Comparison of ENCODE assay signal across 8 cellular contexts in the genomic region with DNA sequence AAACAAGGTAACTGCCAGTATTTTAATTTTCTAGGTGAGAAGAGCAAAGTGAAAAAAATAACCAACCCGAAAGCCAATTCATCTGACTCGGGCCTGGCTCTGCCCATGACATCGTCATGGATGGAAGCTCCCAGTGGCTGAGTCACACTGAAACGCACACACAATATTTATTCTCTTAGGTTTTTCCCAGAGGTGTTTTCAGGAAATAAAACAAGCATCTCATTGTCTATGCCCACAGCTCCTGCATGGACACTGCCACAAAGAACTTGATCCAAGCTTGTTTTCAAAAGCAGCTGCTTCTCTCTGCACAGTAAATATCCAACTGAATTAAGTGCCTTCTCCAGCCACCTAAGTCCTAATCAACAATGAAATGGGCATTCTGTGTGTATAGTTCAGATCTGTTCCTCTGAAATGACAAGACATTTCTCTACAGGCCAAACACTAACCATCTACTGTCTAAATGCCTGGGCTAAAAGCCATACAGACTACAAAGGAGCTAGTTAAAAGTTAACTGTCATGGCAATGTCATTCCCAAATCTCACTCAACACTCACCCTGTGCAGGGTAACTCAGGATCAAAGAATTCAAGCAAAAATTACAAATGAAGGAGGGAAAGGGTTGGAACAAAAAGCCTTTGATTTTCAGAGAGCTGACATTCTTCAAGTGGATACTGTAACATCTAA.
DNase-seq lines count a peak whose midpoint lies in the region; ATAC-seq and TF ChIP-seq lines count a peak whose summit lies in the region.

No MANE protein-coding gene starts in this region.

- no peak for ATAC-seq in effector memory CD8-positive, alpha-beta T cell (replicated peaks)

- WGBS in mesodermal cell (ENCODE audit: insufficient coverage in 2 of 2), 2 experiments: 82 to 91% methylated on average over 4 of the region's 4 CpGs

- intact Hi-C loops in breast epithelium (cut with DNase I; ENCODE audit: low total_unique reads) (loop anchor here (5.0 to 10.0 kb wide), 2 partner anchors 60 to 1072 kb away; no protein-coding TSS in a partner anchor), colonic mucosa (cut with DNase I) (no loop called here)

- H3K4me3 Mint-ChIP-seq in effector memory CD8-positive, alpha-beta T cell: no peak overlapping the region

- H3K27me3 Mint-ChIP-seq in effector memory CD8-positive, alpha-beta T cell: peaks cover 6 to 18% of the 10 kb centered on the region in 2 donors

- no peaks in the 10 kb centered on the region for H3K9me3 Mint-ChIP-seq in effector memory CD8-positive, alpha-beta T cell

- no peak for TF ChIP-seq POLR2A in breast epithelium (IDR thresholded peaks at IDR 0.05)

- no peaks in the 10 kb centered on the region for H3K36me3 Mint-ChIP-seq in effector memory CD8-positive, alpha-beta T cell (ENCODE audit: insufficient read depth)

- H3K27ac ChIP-seq in breast epithelium (peak overlapping the region; percentile 62 to 76), mesodermal cell (ENCODE audit: low read depth, low read length, severe bottlenecking) (peak overlapping the region; percentile 36), colonic mucosa (no peak overlapping the region), coronary artery (peak overlapping the region in 1 of 2 donors; percentile 62)

- H3K27ac Mint-ChIP-seq in effector memory CD8-positive, alpha-beta T cell: no peak overlapping the region

- H3K9me3 ChIP-seq in breast epithelium: no peaks in the 10 kb centered on the region
- H3K9me3 ChIP-seq in mesodermal cell (ENCODE audit: control insufficient read depth, low read length): no peaks in the 10 kb centered on the region
- no peaks in the 10 kb centered on the region for H3K9me3 ChIP-seq in colonic mucosa

- H3K36me3 ChIP-seq in breast epithelium (no peaks in the 10 kb centered on the region), mesodermal cell (ENCODE audit: control insufficient read depth, insufficient read depth, low read length) (no peaks in the 10 kb centered on the region), colonic mucosa (no peaks in the 10 kb centered on the region)

- DNase-seq in DMS53 treated with DMSO at 0.1 percent for 48 hours (lab: John Stamatoyannopoulos, UW; ENCODE audit: unreplicated experiment) (peak; percentile 97), HT1080 (ENCODE audit: low read depth) (peak; percentile 90), breast epithelium (ENCODE audit: low spot score in 2 of 2) (peak in 1 of 2 donors; percentile 58), activated T-cell treated with anti-CD3 and anti-CD28 coated beads for 4 hours (no peak), colonic mucosa (no peak), coronary artery (ENCODE audit: low spot score) (no peak)
- DNase-seq in effector memory CD8-positive, alpha-beta T cell: no peak

- peaks cover 0 to 21% of the 10 kb centered on the region in 2 donors for H3K4me1 ChIP-seq in breast epithelium
- H3K4me1 ChIP-seq in mesodermal cell (ENCODE audit: control insufficient read depth, insufficient read depth, low read length, poor library complexity, severe bottlenecking): peaks cover 9% of the 10 kb centered on the region
- H3K4me1 ChIP-seq in colonic mucosa: no peaks in the 10 kb centered on the region

- H3K4me3 ChIP-seq in breast epithelium: no peak overlapping the region
- H3K4me3 ChIP-seq in mesodermal cell (ENCODE audit: extremely low read depth, insufficient read depth, low read length, poor library complexity, severe bottlenecking): no peak overlapping the region
- no peak overlapping the region for H3K4me3 ChIP-seq in colonic mucosa
- H3K4me3 ChIP-seq in coronary artery: no peak overlapping the region

- H3K27me3 ChIP-seq in breast epithelium (no peaks in the 10 kb centered on the region), colonic mucosa (no peaks in the 10 kb centered on the region)

- TF ChIP-seq CTCF in breast epithelium (IDR thresholded peaks at IDR 0.05): no peak
- TF ChIP-seq CTCF in colonic mucosa (IDR thresholded peaks at IDR 0.05): no peak
- TF ChIP-seq CTCF in coronary artery (IDR thresholded peaks at IDR 0.05): no peak

- H3K9ac ChIP-seq in colonic mucosa (ENCODE audit: low read depth in 2 of 2, low read length in 2 of 2): no peak overlapping the region

- no peaks in the 10 kb centered on the region for H3K4me1 Mint-ChIP-seq in effector memory CD8-positive, alpha-beta T cell (ENCODE audit: low read depth in 2 of 2)

Comparison
In these comparisons a context has a peak if more than half of its experiments do, and no peak if none do; other contexts are left out.
1. DNase-seq: peak in DMS53 treated with DMSO at 0.1 percent for 48 hours (single experiment) and HT1080 (single experiment); none in activated T-cell treated with anti-CD3 and anti-CD28 coated beads for 4 hours (single experiment), effector memory CD8-positive, alpha-beta T cell (0 of 3), colonic mucosa (single experiment) and coronary artery (single experiment).